In the genomic region with DNA sequence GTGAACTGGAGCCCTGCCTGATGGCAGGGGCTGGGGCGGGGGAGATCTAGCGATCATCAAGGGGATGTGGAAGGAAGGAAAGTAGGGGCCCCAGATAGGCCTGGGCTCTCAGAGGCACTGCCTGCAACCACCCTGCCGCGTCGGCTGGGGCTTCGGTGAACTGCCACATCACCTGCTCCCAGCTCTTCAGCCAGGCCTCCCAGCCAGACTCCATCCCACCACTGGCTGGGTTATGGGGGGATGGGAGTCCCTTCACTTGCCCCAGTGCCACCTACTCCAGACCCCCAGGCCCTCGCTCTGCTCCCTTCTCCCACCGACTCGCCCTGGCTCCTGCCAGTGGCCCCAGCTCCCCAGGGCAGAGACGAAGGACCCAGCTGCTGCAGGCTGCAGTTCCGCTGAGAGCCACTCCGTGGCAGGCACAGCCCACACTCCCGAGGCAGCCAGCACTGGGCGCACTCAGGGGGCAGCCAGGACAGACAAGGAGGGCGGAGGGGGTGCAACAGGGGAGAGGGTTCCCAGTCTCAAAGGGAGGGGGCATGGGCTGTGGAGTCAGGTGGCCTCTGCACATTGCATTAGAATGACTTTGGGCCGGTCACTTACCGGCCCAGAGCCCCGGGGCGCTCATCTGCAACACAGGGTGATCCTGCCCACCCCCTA, we compare ENCODE assay signal across 8 cellular contexts. TPM values are rescaled to one million over a fixed set of nuclear protein-coding genes. Genes with fewer than 3 reads are reported as not detected.
DNase-seq lines count a peak whose midpoint lies in the region; ATAC-seq and TF ChIP-seq lines count a peak whose summit lies in the region.

No MANE protein-coding gene starts in this region.

- H3K27me3 ChIP-seq in gastrocnemius medialis = no peaks in the 10 kb centered on the region

- no peaks in the 10 kb centered on the region for H3K36me3 ChIP-seq in gastrocnemius medialis

- TF ChIP-seq CTCF in gastrocnemius medialis (IDR thresholded peaks at IDR 0.05 in 4 of 5, conservative IDR thresholded peaks at IDR 0.05 in 1 of 5) = peak; percentile 10 to 76 (median 61)

- no peak for TF ChIP-seq POLR2A in gastrocnemius medialis (IDR thresholded peaks at IDR 0.05)

- H3K4me1 ChIP-seq in gastrocnemius medialis = peaks cover 2 to 7% of the 10 kb centered on the region in 2 donors

- ATAC-seq in HG03045 (IDR thresholded peaks at IDR 0.05; ENCODE audit: unreplicated experiment) (peak; percentile 60), SK-N-SH treated with all-trans-retinoic acid at 6 μM for 48 hours (peak; percentile 89), left ventricle myocardium superior (peak; percentile 44), gastrocnemius medialis (no peak)

- in situ Hi-C loops in gastrocnemius medialis (cut with MboI; ENCODE audit: low sequenced_read_pairs in 4 of 4) = no loop called here

- no peak overlapping the region for H3K4me3 ChIP-seq in gastrocnemius medialis

- no peak overlapping the region for H3K27ac ChIP-seq in gastrocnemius medialis

- peak; percentile 26 to 56 for DNase-seq in NCI-H524 (lab: John Stamatoyannopoulos, UW)
- DNase-seq in NCI-H524 treated with DMSO at 0.1 percent for 48 hours (lab: John Stamatoyannopoulos, UW) = no peak
- DNase-seq in amniotic epithelial cell (ENCODE audit: low read depth) = peak; percentile 16
- DNase-seq in left ventricle myocardium superior = peak; percentile 79
- DNase-seq in gastrocnemius medialis = no peak
- DNase-seq in NCI-H1105 (lab: John Stamatoyannopoulos, UW) = no peak

- H3K9me3 ChIP-seq in gastrocnemius medialis = no peaks in the 10 kb centered on the region

- intact Hi-C loops in left ventricle myocardium superior (cut with micrococcal nuclease) (no loop called here), gastrocnemius medialis (cut with DNase I; ENCODE audit: low total_unique reads) (loop anchor here (1.0 to 2.0 kb wide), 2 partner anchors 25 to 148 kb away; no protein-coding TSS in a partner anchor)

TF ChIP-seq in SK-N-SH treated with all-trans-retinoic acid at 6 μM for 48 hours, 23 proteins besides CTCF, POLR2A, EP300 and RAD21:
- TF ChIP-seq ZFP3 (CRISPR knock-in tag; IDR thresholded peaks at IDR 0.05) (0 out of 2 replicates have a peak, but pooled peaks have one; percentile 20), RARB (CRISPR knock-in tag; IDR thresholded peaks at IDR 0.05) (no peak)

RNA-seq across cellular contexts. Expression of a gene that starts 15.2 kb away (rescaled TPM):
- total RNA-seq in left ventricle myocardium superior (107 TPM), gastrocnemius medialis (under 1 TPM in 3 of 4 donors, not detected in 1; 0.19 to 1.00 (median 0.46) TPM)

RNA-seq across cellular contexts. Expression of a gene that starts 27.9 kb away (rescaled TPM):
- total RNA-seq in left ventricle myocardium superior = 10.9 TPM
- 10 to 100 TPM in 1 of 4 donors, 1 to 10 TPM in 3; 1.4 to 10.8 (median 4.2) TPM for total RNA-seq in gastrocnemius medialis

Comparison
In these comparisons a context has a peak if more than half of its experiments do, and no peak if none do; other contexts are left out.
1. DNase-seq: peak in NCI-H524 (2 of 2), amniotic epithelial cell (single experiment) and left ventricle myocardium superior (single experiment); none in NCI-H524 treated with DMSO at 0.1 percent for 48 hours (single experiment), gastrocnemius medialis (0 of 2) and NCI-H1105 (single experiment).
2. ATAC-seq: peak in HG03045 (single experiment), SK-N-SH treated with all-trans-retinoic acid at 6 μM for 48 hours (single experiment) and left ventricle myocardium superior (single experiment); none in gastrocnemius medialis (0 of 2).
3. RNA of a gene that starts 15.2 kb away (total RNA-seq): 107 TPM in left ventricle myocardium superior (single experiment); 0.19 to 1.00 TPM in gastrocnemius medialis; every median in the first group is over 10 times any median in the second.